Comparison of ENCODE assay signal across 1 cellular context in the genomic region with DNA sequence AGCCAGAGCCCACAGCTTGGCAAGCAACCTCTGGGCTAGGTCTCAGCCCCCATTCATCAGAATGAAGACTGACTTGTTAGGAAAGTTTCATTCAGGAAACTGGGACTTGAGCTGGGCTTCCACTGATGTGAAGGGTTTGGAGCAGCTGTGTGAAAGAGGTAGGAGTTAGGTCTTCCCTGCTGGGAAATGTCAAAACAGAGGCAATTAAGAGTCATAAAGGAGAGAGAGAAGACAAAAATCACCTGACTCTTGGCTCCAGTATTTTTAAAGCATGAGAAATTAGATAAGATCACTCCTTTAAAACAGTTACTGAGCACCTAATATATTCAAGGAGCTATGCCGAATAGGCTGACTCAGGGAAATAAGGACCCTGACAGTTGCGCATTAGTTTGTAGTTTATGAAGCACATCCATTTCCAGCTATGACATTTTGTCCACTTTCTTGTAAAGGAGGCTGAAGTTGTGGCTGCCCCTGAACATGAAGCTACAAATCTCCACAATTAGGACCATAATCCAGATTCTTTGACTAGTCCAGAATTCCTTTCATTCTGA.
TF ChIP-seq lines count a peak whose summit lies in the region.

No MANE protein-coding gene starts in this region.

TF ChIP-seq in HEK293, 187 proteins besides CTCF, POLR2A, EP300 and RAD21 (continued from another document):
- TF ChIP-seq, protein P1, sequence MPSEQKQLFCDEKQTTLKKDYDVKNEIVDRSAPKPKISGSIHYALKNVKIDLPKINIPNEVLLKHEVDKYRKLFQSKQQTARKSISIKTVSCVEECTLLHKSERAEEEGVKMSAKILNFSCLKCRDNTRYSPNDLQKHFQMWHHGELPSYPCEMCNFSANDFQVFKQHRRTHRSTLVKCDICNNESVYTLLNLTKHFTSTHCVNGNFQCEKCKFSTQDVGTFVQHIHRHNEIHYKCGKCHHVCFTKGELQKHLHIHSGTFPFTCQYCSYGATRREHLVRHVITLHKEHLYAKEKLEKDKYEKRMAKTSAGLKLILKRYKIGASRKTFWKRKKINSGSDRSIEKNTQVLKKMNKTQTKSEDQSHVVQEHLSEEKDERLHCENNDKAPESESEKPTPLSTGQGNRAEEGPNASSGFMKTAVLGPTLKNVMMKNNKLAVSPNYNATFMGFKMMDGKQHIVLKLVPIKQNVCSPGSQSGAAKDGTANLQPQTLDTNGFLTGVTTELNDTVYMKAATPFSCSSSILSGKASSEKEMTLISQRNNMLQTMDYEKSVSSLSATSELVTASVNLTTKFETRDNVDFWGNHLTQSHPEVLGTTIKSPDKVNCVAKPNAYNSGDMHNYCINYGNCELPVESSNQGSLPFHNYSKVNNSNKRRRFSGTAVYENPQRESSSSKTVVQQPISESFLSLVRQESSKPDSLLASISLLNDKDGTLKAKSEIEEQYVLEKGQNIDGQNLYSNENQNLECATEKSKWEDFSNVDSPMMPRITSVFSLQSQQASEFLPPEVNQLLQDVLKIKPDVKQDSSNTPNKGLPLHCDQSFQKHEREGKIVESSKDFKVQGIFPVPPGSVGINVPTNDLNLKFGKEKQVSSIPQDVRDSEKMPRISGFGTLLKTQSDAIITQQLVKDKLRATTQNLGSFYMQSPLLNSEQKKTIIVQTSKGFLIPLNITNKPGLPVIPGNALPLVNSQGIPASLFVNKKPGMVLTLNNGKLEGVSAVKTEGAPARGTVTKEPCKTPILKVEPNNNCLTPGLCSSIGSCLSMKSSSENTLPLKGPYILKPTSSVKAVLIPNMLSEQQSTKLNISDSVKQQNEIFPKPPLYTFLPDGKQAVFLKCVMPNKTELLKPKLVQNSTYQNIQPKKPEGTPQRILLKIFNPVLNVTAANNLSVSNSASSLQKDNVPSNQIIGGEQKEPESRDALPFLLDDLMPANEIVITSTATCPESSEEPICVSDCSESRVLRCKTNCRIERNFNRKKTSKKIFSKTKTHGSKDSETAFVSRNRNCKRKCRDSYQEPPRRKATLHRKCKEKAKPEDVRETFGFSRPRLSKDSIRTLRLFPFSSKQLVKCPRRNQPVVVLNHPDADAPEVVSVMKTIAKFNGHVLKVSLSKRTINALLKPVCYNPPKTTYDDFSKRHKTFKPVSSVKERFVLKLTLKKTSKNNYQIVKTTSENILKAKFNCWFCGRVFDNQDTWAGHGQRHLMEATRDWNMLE (tag by site-specific recombination; conservative IDR thresholded peaks at IDR 0.05; ENCODE audit: low read depth) = no peak
- TF ChIP-seq SP3 (tag by site-specific recombination; IDR thresholded peaks at IDR 0.05) = no peak
- TF ChIP-seq, protein P2, sequence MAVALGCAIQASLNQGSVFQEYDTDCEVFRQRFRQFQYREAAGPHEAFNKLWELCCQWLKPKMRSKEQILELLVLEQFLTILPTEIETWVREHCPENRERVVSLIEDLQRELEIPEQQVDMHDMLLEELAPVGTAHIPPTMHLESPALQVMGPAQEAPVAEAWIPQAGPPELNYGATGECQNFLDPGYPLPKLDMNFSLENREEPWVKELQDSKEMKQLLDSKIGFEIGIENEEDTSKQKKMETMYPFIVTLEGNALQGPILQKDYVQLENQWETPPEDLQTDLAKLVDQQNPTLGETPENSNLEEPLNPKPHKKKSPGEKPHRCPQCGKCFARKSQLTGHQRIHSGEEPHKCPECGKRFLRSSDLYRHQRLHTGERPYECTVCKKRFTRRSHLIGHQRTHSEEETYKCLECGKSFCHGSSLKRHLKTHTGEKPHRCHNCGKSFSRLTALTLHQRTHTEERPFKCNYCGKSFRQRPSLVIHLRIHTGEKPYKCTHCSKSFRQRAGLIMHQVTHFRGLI (tag by site-specific recombination; IDR thresholded peaks at IDR 0.05) = no peak
- no peak for TF ChIP-seq ZNF146 (tag by site-specific recombination; IDR thresholded peaks at IDR 0.05)
- TF ChIP-seq ZXDB (tag by site-specific recombination; IDR thresholded peaks at IDR 0.05) = no peak
- TF ChIP-seq FEZF1 (tag by site-specific recombination; IDR thresholded peaks at IDR 0.05) = peak; percentile 31; the same call in 1 of the 2 replicates
- TF ChIP-seq YY1 (tag by site-specific recombination; IDR thresholded peaks at IDR 0.05) = no peak
- TF ChIP-seq ZSCAN16 (tag by site-specific recombination; IDR thresholded peaks at IDR 0.05) = no peak
- peak; percentile 55 for TF ChIP-seq ZIC2 (tag by site-specific recombination; IDR thresholded peaks at IDR 0.05)
- 0 out of 2 replicates have a peak, but pooled peaks have one; percentile 8 for TF ChIP-seq ZNF335 (tag by site-specific recombination; conservative IDR thresholded peaks at IDR 0.05)
- no peak for TF ChIP-seq ZNF610 (tag by site-specific recombination; IDR thresholded peaks at IDR 0.05; ENCODE audit: borderline replicate concordance)
- no peak for TF ChIP-seq ZNF561 (tag by site-specific recombination; IDR thresholded peaks at IDR 0.05; ENCODE audit: borderline replicate concordance)
